ENCODE assay signal across 8 cellular contexts in the genomic region with DNA sequence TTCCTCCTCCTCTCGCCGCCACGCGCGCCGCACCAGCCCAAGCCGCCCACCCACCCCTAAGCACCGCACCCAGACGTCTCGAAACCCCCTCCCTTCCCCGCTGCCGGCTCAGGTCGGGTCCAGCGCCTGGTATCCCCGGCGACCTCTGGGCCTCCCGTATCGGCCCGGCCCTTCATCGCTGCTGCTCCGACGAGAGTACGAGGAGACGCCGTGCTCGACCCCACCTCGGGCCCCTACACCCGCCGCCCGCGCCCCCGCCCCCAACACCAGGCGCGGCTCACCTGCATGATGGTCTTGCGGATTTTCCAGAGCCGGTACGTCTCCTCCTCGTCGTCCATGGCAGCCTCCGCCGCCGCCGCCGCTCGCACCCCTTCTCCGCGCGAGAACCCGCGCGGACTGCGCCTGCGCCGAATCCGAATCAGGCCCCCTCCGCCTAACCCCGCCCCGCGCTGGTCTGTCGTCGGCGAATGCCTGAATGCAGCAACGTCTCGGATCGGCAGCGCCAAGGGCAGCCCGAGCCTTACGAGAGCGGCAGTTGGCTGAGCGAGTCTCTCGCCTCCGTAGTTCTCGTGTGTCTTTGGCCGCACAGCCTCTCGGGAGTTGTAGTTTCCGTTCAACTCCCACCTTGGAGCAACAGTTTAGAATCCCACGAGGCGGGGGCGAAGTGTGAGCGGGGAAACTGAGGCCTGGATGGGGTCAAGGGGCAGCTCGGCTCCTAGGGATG. TPM values are rescaled to one million over a fixed set of nuclear protein-coding genes. Genes with fewer than 3 reads are reported as not detected.
DNase-seq lines count a peak whose midpoint lies in the region; ATAC-seq, FAIRE-seq and TF ChIP-seq lines count a peak whose summit lies in the region.

A gene (minus strand): TSS at position 398 of the 724 bp plus-strand sequence. CDS start 60 bp downstream, at position 338.

- peaks cover 8% of the 10 kb centered on the region for H3K9me3 Mint-ChIP-seq in T-helper 1 cell treated with Interleukin-12 subunit alpha and Interleukin-12 subunit beta and Interleukin-4 antibody, amounts not matched to agents 30 μg/mL and 1 μg/mL, for 36 hours
- H3K9me3 Mint-ChIP-seq in progenitor cell of endocrine pancreas (ENCODE audit: low read depth): no peaks in the 10 kb centered on the region

- FAIRE-seq in GM12891 (lab: Jason Lieb, UNC): peak; percentile 100

- TF ChIP-seq POLR2A in GM12891 (IDR thresholded peaks at IDR 0.05; ENCODE audit: low read depth, low read length): peak; percentile 42; the same call in 1 of the 2 replicates

- peaks cover 35% of the 10 kb centered on the region for H3K4me1 Mint-ChIP-seq in T-helper 1 cell treated with Interleukin-12 subunit alpha and Interleukin-12 subunit beta and Interleukin-4 antibody, amounts not matched to agents 30 μg/mL and 1 μg/mL, for 36 hours (ENCODE audit: low read depth)
- H3K4me1 Mint-ChIP-seq in progenitor cell of endocrine pancreas (ENCODE audit: low read depth): peaks cover 27% of the 10 kb centered on the region

- H3K27ac Mint-ChIP-seq in T-helper 1 cell treated with Interleukin-12 subunit alpha and Interleukin-12 subunit beta and Interleukin-4 antibody, amounts not matched to agents 30 μg/mL and 1 μg/mL, for 36 hours: peak within 1 kb of the TSS; percentile 89
- peak within 1 kb of the TSS; percentile 93 for H3K27ac Mint-ChIP-seq in progenitor cell of endocrine pancreas

- TF ChIP-seq CTCF in progenitor cell of endocrine pancreas (IDR thresholded peaks at IDR 0.05; ENCODE audit: unreplicated experiment): no peak

- DNase-seq in GM12891 (ENCODE audit: insufficient read length, low spot score) (peak; percentile 98), NCI-H146 (lab: John Stamatoyannopoulos, UW) (peak; percentile 92), amniotic stem cell (lab: John Stamatoyannopoulos, UW) (peak; percentile 96), left cardiac atrium (peak; percentile 99), progenitor cell of endocrine pancreas (ENCODE audit: low spot score, unreplicated experiment) (peak; percentile 99), ureter (ENCODE audit: low spot score) (peak; percentile 98)

- H3K4me3 Mint-ChIP-seq in T-helper 1 cell treated with Interleukin-12 subunit alpha and Interleukin-12 subunit beta and Interleukin-4 antibody, amounts not matched to agents 30 μg/mL and 1 μg/mL, for 36 hours: peak within 1 kb of the TSS; percentile 93
- peak within 1 kb of the TSS; percentile 88 for H3K4me3 Mint-ChIP-seq in progenitor cell of endocrine pancreas (ENCODE audit: low read depth)

- intact Hi-C loops in left cardiac atrium (cut with DNase I): no loop called here

- ATAC-seq in HG02840 (IDR thresholded peaks at IDR 0.05; ENCODE audit: low FRiP score, unreplicated experiment): peak; percentile 73
- peak; percentile 94 to 97 for ATAC-seq in left cardiac atrium

- peaks cover 17% of the 10 kb centered on the region for H3K36me3 Mint-ChIP-seq in T-helper 1 cell treated with Interleukin-12 subunit alpha and Interleukin-12 subunit beta and Interleukin-4 antibody, amounts not matched to agents 30 μg/mL and 1 μg/mL, for 36 hours (ENCODE audit: low read depth)
- no peaks in the 10 kb centered on the region for H3K36me3 Mint-ChIP-seq in progenitor cell of endocrine pancreas (ENCODE audit: insufficient read depth)

- no peaks in the 10 kb centered on the region for H3K27me3 Mint-ChIP-seq in T-helper 1 cell treated with Interleukin-12 subunit alpha and Interleukin-12 subunit beta and Interleukin-4 antibody, amounts not matched to agents 30 μg/mL and 1 μg/mL, for 36 hours (ENCODE audit: low read depth)
- no peaks in the 10 kb centered on the region for H3K27me3 Mint-ChIP-seq in progenitor cell of endocrine pancreas

TF ChIP-seq in GM12891, 5 proteins besides CTCF, POLR2A, EP300 and RAD21:
- peak; percentile 58; the same call in 1 of the 2 replicates for TF ChIP-seq POU2F2 (IDR thresholded peaks at IDR 0.05; ENCODE audit: low read depth, low read length)
- TF ChIP-seq PAX5 (IDR thresholded peaks at IDR 0.05; ENCODE audit: insufficient read depth, low read length, severe bottlenecking): no peak
- no peak for TF ChIP-seq SPI1 (IDR thresholded peaks at IDR 0.05; ENCODE audit: low read depth, low read length)
- peak; percentile 51; the same call in 1 of the 2 replicates for TF ChIP-seq POLR2AphosphoS5 (IDR thresholded peaks at IDR 0.05; ENCODE audit: low read depth, low read length)
- peak; percentile 44; the same call in 1 of the 2 replicates for TF ChIP-seq TAF1 (IDR thresholded peaks at IDR 0.05; ENCODE audit: low read depth, low read length)

RNA-seq across cellular contexts. Expression of the gene that starts here (rescaled TPM):
- polyA plus RNA-seq in GM12891 (2012; ENCODE audit: low read depth, missing spikeins): 196 TPM
- 100 to 1,000 TPM; 142 to 143 TPM for total RNA-seq in left cardiac atrium
- 161 TPM in 2 replicates for total RNA-seq in progenitor cell of endocrine pancreas
- total RNA-seq in ureter: 138 TPM

Comparison
In these comparisons a context has a peak if more than half of its experiments do, and no peak if none do; other contexts are left out.
1. Peak in every context shown above with its lines: DNase-seq and ATAC-seq.